In genomic region chr1:161532876-161533563, GRCh38 we compare ENCODE assay signal across 8 cellular contexts. TPM values are rescaled to one million over a fixed set of nuclear protein-coding genes. Genes with fewer than 3 reads are reported as not detected.
DNase-seq lines count a peak whose midpoint lies in the region; ATAC-seq, FAIRE-seq and TF ChIP-seq lines count a peak whose summit lies in the region.
"Not testable (repeated sequence)": the region's sequence is repeated elsewhere in the genome, so short reads cannot be mapped to it uniquely, and the experiment has no call there.
"Had no signal": no experiment of that assay in that cellular context is flagged by ENCODE, and none has a peak within 500 bp of the region (broad histone marks: within the 10 kb centered on the region; RNA-seq: fewer than 3 reads in every experiment).

No MANE protein-coding gene starts in this region.

- TF ChIP-seq EP300 in sigmoid colon (IDR thresholded peaks at IDR 0.05) = not testable (repeated sequence)

- H3K27ac ChIP-seq in endothelial cell of umbilical vein (ENCODE audit: insufficient read depth, low read depth, low read length) = not testable (repeated sequence)
- peak overlapping the region; percentile 67 for H3K27ac ChIP-seq in mesodermal cell (ENCODE audit: low read depth, low read length, severe bottlenecking)
- H3K27ac ChIP-seq in sigmoid colon = peak overlapping the region; percentile 31 to 92 (median 47)

- CTCF ChIA-PET in endothelial cell of umbilical vein (lab: Charles Lee) = interaction anchor here (1.3 kb wide), 1 partner anchor 206 kb away, joined by 6 read pairs; no protein-coding TSS in a partner anchor

- H3K4me1 Mint-ChIP-seq in activated naive CD8-positive, alpha-beta T cell (ENCODE audit: low read depth) = peaks cover 27% of the 10 kb centered on the region

- intact Hi-C loops in endothelial cell of umbilical vein (cut with micrococcal nuclease) (loop anchor here (5.0 kb wide), 1 partner anchor 194 kb away; no protein-coding TSS in a partner anchor), sigmoid colon (cut with DNase I) (loop anchor here (5.0 kb wide), 1 partner anchor 79 kb away; no protein-coding TSS in a partner anchor)
- intact Hi-C loops in left ventricle myocardium superior (cut with micrococcal nuclease) = not testable (repeated sequence)

- not testable (repeated sequence) for H3K9me3 ChIP-seq in endothelial cell of umbilical vein (replicated peaks; ENCODE audit: control insufficient read depth, insufficient read depth, low read length); mesodermal cell (ENCODE audit: control insufficient read depth, low read length); sigmoid colon

- ATAC-seq in left ventricle myocardium superior = peak; percentile 3

- H3K9me3 Mint-ChIP-seq in activated naive CD8-positive, alpha-beta T cell (ENCODE audit: low read depth) = not testable (repeated sequence)

- not testable (repeated sequence) for H3K79me2 ChIP-seq in endothelial cell of umbilical vein (ENCODE audit: control insufficient read depth, insufficient read depth, low read length)

- not testable (repeated sequence) for H3K36me3 ChIP-seq in endothelial cell of umbilical vein (ENCODE audit: control insufficient read depth in 2 of 2, extremely low read depth in 1 of 2, insufficient read depth in 2 of 2, low read length in 2 of 2); mesodermal cell (ENCODE audit: control insufficient read depth, insufficient read depth, low read length); sigmoid colon

- peak overlapping the region; percentile 5 for H3K4me3 Mint-ChIP-seq in activated naive CD8-positive, alpha-beta T cell

- H3K27me3 ChIP-seq in endothelial cell of umbilical vein (ENCODE audit: control insufficient read depth in 2 of 2, insufficient read depth in 2 of 2, low read length in 2 of 2); sigmoid colon: not testable (repeated sequence)

- H3K9ac ChIP-seq in endothelial cell of umbilical vein (replicated peaks; ENCODE audit: extremely low read depth, insufficient read depth, low read length) = not testable (repeated sequence)

- not testable (repeated sequence) for TF ChIP-seq CTCF in endothelial cell of umbilical vein (IDR thresholded peaks at IDR 0.05; ENCODE audit: extremely low read depth in 1 of 2, insufficient read depth in 1 of 2, low read depth in 1 of 2, low read length in 2 of 2); sigmoid colon (IDR thresholded peaks at IDR 0.05)

- not testable (repeated sequence) for H3K27ac Mint-ChIP-seq in activated naive CD8-positive, alpha-beta T cell

- H3K4me1 ChIP-seq in endothelial cell of umbilical vein (ENCODE audit: control insufficient read depth, extremely low read depth, insufficient read depth, low read length) = peaks cover 12% of the 10 kb centered on the region
- not testable (repeated sequence) for H3K4me1 ChIP-seq in mesodermal cell (ENCODE audit: control insufficient read depth, insufficient read depth, low read length, poor library complexity, severe bottlenecking); sigmoid colon

- not testable (repeated sequence) for TF ChIP-seq POLR2A in endothelial cell of umbilical vein (IDR thresholded peaks at IDR 0.05; ENCODE audit: low read depth, low read length); sigmoid colon (IDR thresholded peaks at IDR 0.05)

- not testable (repeated sequence) for H3K9me1 ChIP-seq in endothelial cell of umbilical vein (replicated peaks; ENCODE audit: control insufficient read depth, extremely low read depth, insufficient read depth, low read length)

- DNase-seq in G401 (ENCODE audit: low spot score) (peak; percentile 48), NOMO-1 treated with DMSO at 0.1 percent for 48 hours (lab: John Stamatoyannopoulos, UW; ENCODE audit: unreplicated experiment) (peak; percentile 43)
- DNase-seq in endothelial cell of umbilical vein (ENCODE audit: low read depth, low spot score); left ventricle myocardium superior; sigmoid colon: not testable (repeated sequence)

- H3K36me3 Mint-ChIP-seq in activated naive CD8-positive, alpha-beta T cell = not testable (repeated sequence)

- in situ Hi-C loops in G401 (cut with HindIII; ENCODE audit: low sequenced_read_pairs) = not testable (repeated sequence)

- not testable (repeated sequence) for H3K4me2 ChIP-seq in endothelial cell of umbilical vein (ENCODE audit: insufficient read depth, low read length)

- not testable (repeated sequence) for H3K27me3 Mint-ChIP-seq in activated naive CD8-positive, alpha-beta T cell

- peak overlapping the region; percentile 81 for H2AFZ ChIP-seq in endothelial cell of umbilical vein (ENCODE audit: low read depth, low read length)

- WGBS in mesodermal cell (ENCODE audit: insufficient coverage in 2 of 2), 2 experiments = 50 to 83% methylated on average over 2 of the region's 10 CpGs
- 57 to 73% methylated on average over 9 to 10 of the region's 10 CpGs for WGBS in sigmoid colon, 2 donors

- FAIRE-seq in endothelial cell of umbilical vein (lab: Jason Lieb, UNC) = not testable (repeated sequence)

- not testable (repeated sequence) for BruUV-seq in endothelial cell of umbilical vein (replicated peaks; lab: Mats Ljungman, UMichigan)

- not testable (repeated sequence) for H3K4me3 ChIP-seq in endothelial cell of umbilical vein (replicated peaks in 1 of 3; ENCODE audit: insufficient read depth in 1 of 3, low read depth in 1 of 3, low read length in 3 of 3); mesodermal cell (ENCODE audit: extremely low read depth, insufficient read depth, low read length, poor library complexity, severe bottlenecking); sigmoid colon

- POLR2A ChIA-PET in endothelial cell of umbilical vein (lab: Charles Lee) = not testable (repeated sequence)

- H4K20me1 ChIP-seq in endothelial cell of umbilical vein (replicated peaks; ENCODE audit: control insufficient read depth, extremely low read depth, insufficient read depth, low read length) = not testable (repeated sequence)

- dilution Hi-C loops in endothelial cell of umbilical vein (cut with MboI; ENCODE audit: extremely low pct_ligation_motif_present, low sequenced_read_pairs) = not testable (repeated sequence)

RNA-seq across cellular contexts. Expression of gene HSPA6, which starts 8.7 kb away (rescaled TPM):
- 0.06 and 1.1 TPM in 2 replicates for total RNA-seq in G401 (2014; rRNA removed; shearing (Covaris generic))
- 0.13 TPM in 1 of 2 replicates, not detected in the other for total RNA-seq in endothelial cell of umbilical vein
- 0.03 and 0.10 TPM in 2 replicates for polyA plus RNA-seq in endothelial cell of umbilical vein
- 0.04 and 0.13 TPM in 2 replicates for polyA plus RNA-seq in endothelial cell of umbilical vein (2011; cell fraction: cytosol; rRNA removed)
- 0.07 and 0.08 TPM in 2 replicates for polyA plus RNA-seq in endothelial cell of umbilical vein (2011; cell fraction: nucleus; rRNA removed)
- polyA plus RNA-seq in endothelial cell of umbilical vein (2012) = 0.07 TPM in 1 of 2 replicates, not detected in the other
- 0.13 and 0.51 TPM in 2 replicates for polyA minus RNA-seq in endothelial cell of umbilical vein
- not detected for polyA minus RNA-seq in endothelial cell of umbilical vein (2011; cell fraction: cytosol; rRNA and poly(A)+ RNA removed)
- 0.19 TPM in 1 of 2 replicates, not detected in the other for polyA minus RNA-seq in endothelial cell of umbilical vein (2011; cell fraction: nucleus; rRNA and poly(A)+ RNA removed)
- total RNA-seq in left ventricle myocardium superior = 1.1 TPM
- polyA plus RNA-seq in mesodermal cell (2013, experiment 1 of 2) = 0.18 TPM
- 0.15 TPM for polyA plus RNA-seq in mesodermal cell (2013, experiment 2 of 2)
- total RNA-seq in sigmoid colon = 1 to 10 TPM in 3 of 4 donors, not detected in 1; 2.0 to 2.9 (median 2.5) TPM
- 1 to 10 TPM in 2 of 3 donors, under 1 TPM in 1; 0.60 to 2.3 (median 1.6) TPM for polyA plus RNA-seq in sigmoid colon

RNA-seq across cellular contexts. Expression of gene FCGR3A, which starts 16.6 kb away (rescaled TPM):
- total RNA-seq in G401 (2014; rRNA removed; shearing (Covaris generic)) = not detected in 2 replicates
- total RNA-seq in endothelial cell of umbilical vein (not detected in 2 replicates), left ventricle myocardium superior (19.9 TPM), sigmoid colon (10 to 100 TPM in 3 of 4 donors, 1 to 10 TPM in 1; 7.8 to 19.3 (median 14.6) TPM)
- polyA plus RNA-seq in endothelial cell of umbilical vein (not detected in 2 replicates), sigmoid colon (10 to 100 TPM in 2 of 3 donors, 1 to 10 TPM in 1; 9.6 to 30.5 (median 13.0) TPM)
- polyA plus RNA-seq in endothelial cell of umbilical vein (2011; cell fraction: cytosol; rRNA removed) = not detected in 2 replicates
- not detected in 2 replicates for polyA plus RNA-seq in endothelial cell of umbilical vein (2011; cell fraction: nucleus; rRNA removed)
- not detected in 2 replicates for polyA plus RNA-seq in endothelial cell of umbilical vein (2012)
- polyA minus RNA-seq in endothelial cell of umbilical vein = not detected in 2 replicates
- polyA minus RNA-seq in endothelial cell of umbilical vein (2011; cell fraction: cytosol; rRNA and poly(A)+ RNA removed) = not detected
- polyA minus RNA-seq in endothelial cell of umbilical vein (2011; cell fraction: nucleus; rRNA and poly(A)+ RNA removed) = not detected in 2 replicates
- not detected for polyA plus RNA-seq in mesodermal cell (2013, experiment 1 of 2)
- 0.25 TPM for polyA plus RNA-seq in mesodermal cell (2013, experiment 2 of 2)
- total RNA-seq: activated naive CD8-positive, alpha-beta T cell treated with anti-CD3 and anti-CD28 coated beads for 36 hours had no signal

RNA-seq across cellular contexts. Expression of gene FCGR2A, which starts 27.8 kb away (rescaled TPM):
- total RNA-seq in G401 (2014; rRNA removed; shearing (Covaris generic)) = 0.07 TPM in 1 of 2 replicates, not detected in the other
- total RNA-seq in endothelial cell of umbilical vein (not detected in 2 replicates), left ventricle myocardium superior (19.9 TPM), sigmoid colon (10 to 100 TPM; 14.1 to 52.5 (median 34.8) TPM)
- polyA plus RNA-seq in endothelial cell of umbilical vein (not detected in 2 replicates), sigmoid colon (10 to 100 TPM; 14.4 to 68.7 (median 19.8) TPM)
- not detected in 2 replicates for polyA plus RNA-seq in endothelial cell of umbilical vein (2011; cell fraction: cytosol; rRNA removed)
- not detected in 2 replicates for polyA plus RNA-seq in endothelial cell of umbilical vein (2011; cell fraction: nucleus; rRNA removed)
- 0.20 and 0.24 TPM in 2 replicates for polyA plus RNA-seq in endothelial cell of umbilical vein (2012)
- 2.8 and 3.0 TPM in 2 replicates for polyA minus RNA-seq in endothelial cell of umbilical vein
- not detected for polyA minus RNA-seq in endothelial cell of umbilical vein (2011; cell fraction: cytosol; rRNA and poly(A)+ RNA removed)
- not detected in 2 replicates for polyA minus RNA-seq in endothelial cell of umbilical vein (2011; cell fraction: nucleus; rRNA and poly(A)+ RNA removed)
- 1.7 TPM for polyA plus RNA-seq in mesodermal cell (2013, experiment 1 of 2)
- polyA plus RNA-seq in mesodermal cell (2013, experiment 2 of 2) = 1.9 TPM
- total RNA-seq: activated naive CD8-positive, alpha-beta T cell treated with anti-CD3 and anti-CD28 coated beads for 36 hours had no signal

Comparison
In these comparisons a context has a peak if more than half of its experiments do, and no peak if none do; other contexts are left out.
1. RNA of gene FCGR2A, which starts 27.8 kb away (total RNA-seq): 14.1 to 52.5 TPM in sigmoid colon and 19.9 TPM in left ventricle myocardium superior (single experiment); 0.07 TPM in G401 and not detected in endothelial cell of umbilical vein; every median in the first group is over 10 times any median in the second.